Comparison of ENCODE assay signal across 1 cellular context in the genomic region with DNA sequence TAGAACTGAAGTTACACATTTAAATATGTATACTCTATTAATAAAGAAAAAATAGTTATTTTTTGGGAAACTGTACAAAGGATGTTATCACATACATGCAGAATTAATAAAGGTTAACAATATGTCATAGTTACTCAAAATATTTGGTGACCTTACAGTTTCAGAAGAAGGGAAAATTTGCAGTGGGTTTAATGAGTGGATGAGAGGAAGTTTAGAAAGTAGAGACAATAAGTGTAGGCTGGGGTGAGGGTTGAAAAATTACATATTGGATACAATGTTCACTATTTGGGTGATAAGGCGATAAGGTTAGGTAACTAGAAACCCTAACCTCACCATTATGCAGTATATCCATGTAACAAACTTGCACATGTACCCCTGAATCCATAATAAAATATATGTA.
TF ChIP-seq lines count a peak whose summit lies in the region.

No MANE protein-coding gene starts in this region.

TF ChIP-seq in GM12878, 131 proteins besides CTCF, POLR2A, EP300 and RAD21:
- no peak for TF ChIP-seq HDAC6 (IDR thresholded peaks at IDR 0.05; ENCODE audit: unreplicated experiment)
- TF ChIP-seq, protein P1, sequence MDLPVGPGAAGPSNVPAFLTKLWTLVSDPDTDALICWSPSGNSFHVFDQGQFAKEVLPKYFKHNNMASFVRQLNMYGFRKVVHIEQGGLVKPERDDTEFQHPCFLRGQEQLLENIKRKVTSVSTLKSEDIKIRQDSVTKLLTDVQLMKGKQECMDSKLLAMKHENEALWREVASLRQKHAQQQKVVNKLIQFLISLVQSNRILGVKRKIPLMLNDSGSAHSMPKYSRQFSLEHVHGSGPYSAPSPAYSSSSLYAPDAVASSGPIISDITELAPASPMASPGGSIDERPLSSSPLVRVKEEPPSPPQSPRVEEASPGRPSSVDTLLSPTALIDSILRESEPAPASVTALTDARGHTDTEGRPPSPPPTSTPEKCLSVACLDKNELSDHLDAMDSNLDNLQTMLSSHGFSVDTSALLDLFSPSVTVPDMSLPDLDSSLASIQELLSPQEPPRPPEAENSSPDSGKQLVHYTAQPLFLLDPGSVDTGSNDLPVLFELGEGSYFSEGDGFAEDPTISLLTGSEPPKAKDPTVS (IDR thresholded peaks at IDR 0.05; ENCODE audit: low read depth, low read length), result no peak
- TF ChIP-seq PKNOX1 (IDR thresholded peaks at IDR 0.05), result no peak
- TF ChIP-seq SKIL (IDR thresholded peaks at IDR 0.05; ENCODE audit: low read depth, poor library complexity, severe bottlenecking), result no peak
- TF ChIP-seq ASH2L (IDR thresholded peaks at IDR 0.05; ENCODE audit: borderline replicate concordance, low read depth), result no peak
- TF ChIP-seq POLR2AphosphoS5 (IDR thresholded peaks at IDR 0.05; ENCODE audit: low read length), result no peak
- no peak for TF ChIP-seq MTA2 (IDR thresholded peaks at IDR 0.05; ENCODE audit: low read depth)
- no peak for TF ChIP-seq KAT2A (conservative IDR thresholded peaks at IDR 0.05; ENCODE audit: control insufficient read depth, low read depth, low read length)
- TF ChIP-seq, protein P2, sequence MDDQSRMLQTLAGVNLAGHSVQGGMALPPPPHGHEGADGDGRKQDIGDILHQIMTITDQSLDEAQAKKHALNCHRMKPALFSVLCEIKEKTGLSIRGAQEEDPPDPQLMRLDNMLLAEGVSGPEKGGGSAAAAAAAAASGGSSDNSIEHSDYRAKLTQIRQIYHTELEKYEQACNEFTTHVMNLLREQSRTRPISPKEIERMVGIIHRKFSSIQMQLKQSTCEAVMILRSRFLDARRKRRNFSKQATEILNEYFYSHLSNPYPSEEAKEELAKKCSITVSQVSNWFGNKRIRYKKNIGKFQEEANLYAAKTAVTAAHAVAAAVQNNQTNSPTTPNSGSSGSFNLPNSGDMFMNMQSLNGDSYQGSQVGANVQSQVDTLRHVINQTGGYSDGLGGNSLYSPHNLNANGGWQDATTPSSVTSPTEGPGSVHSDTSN (IDR thresholded peaks at IDR 0.05; ENCODE audit: insufficient replicate concordance, low read depth, low read length), result no peak
- TF ChIP-seq CREM (IDR thresholded peaks at IDR 0.05; ENCODE audit: low read depth), result no peak
- TF ChIP-seq EGR1 (IDR thresholded peaks at IDR 0.05; ENCODE audit: borderline replicate concordance in 1 of 2, low read depth in 2 of 2, low read length in 2 of 2), result no peak
- no peak for TF ChIP-seq HDGF (IDR thresholded peaks at IDR 0.05)
- no peak for TF ChIP-seq HCFC1 (IDR thresholded peaks at IDR 0.05; ENCODE audit: low read length)
- TF ChIP-seq GATAD2B (conservative IDR thresholded peaks at IDR 0.05; ENCODE audit: low read depth), result no peak
- TF ChIP-seq ZNF384 (IDR thresholded peaks at IDR 0.05; ENCODE audit: borderline replicate concordance, low read depth, low read length), result no peak
- no peak for TF ChIP-seq POLR2AphosphoS2 (IDR thresholded peaks at IDR 0.05; ENCODE audit: low read depth, low read length)
